ENCODE assay signal across 10 cellular contexts in the genomic region with DNA sequence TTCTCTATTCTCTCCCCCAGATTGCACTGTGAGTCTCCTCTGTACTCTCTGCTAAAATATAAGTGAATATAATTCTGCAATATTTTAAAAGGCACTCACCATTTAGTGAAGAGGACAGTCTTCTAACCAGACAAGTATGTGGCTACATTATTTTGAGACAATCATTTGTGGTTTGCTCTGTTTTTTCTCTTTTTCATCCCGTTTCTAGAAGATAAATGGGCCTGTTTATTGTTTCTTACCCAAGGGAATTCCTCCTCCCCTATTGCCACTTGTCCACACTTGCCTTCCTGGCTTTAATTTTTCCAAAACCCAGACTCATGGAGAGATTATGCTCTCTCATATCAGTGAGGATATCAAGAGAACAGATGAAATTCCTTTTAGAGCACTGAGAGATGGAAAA. TPM values are rescaled to one million over a fixed set of nuclear protein-coding genes. Genes with fewer than 3 reads are reported as not detected.
"Had no signal": no experiment of that assay in that cellular context is flagged by ENCODE, and none has a peak within 500 bp of the region (broad histone marks: within the 10 kb centered on the region; RNA-seq: fewer than 3 reads in every experiment).

No MANE protein-coding gene starts in this region.

- H3K4me3 ChIP-seq: GM23248, HAP-1 had no signal

- H2AFZ ChIP-seq: GM23248 had no signal

- FAIRE-seq: HTR-8/SVneo had no signal

- H3K27ac Mint-ChIP-seq: HFFc6 had no signal

- H3K9ac ChIP-seq: GM23248 had no signal

- ATAC-seq: HCT116 had no signal

- H3K36me3 ChIP-seq: HAP-1 had no signal

- H3K4me3 Mint-ChIP-seq: HFFc6 had no signal

- H3K9me3 ChIP-seq: HAP-1 had no signal

- H3K4me1 ChIP-seq: HAP-1 had no signal

- H3K9me3 Mint-ChIP-seq: HFFc6 had no signal

- DNase-seq: GM23248, GOT3, H7, HFFc6, IMR-90 had no signal

- H3K27ac ChIP-seq: GM23248, HL-60 had no signal

RNA-seq across cellular contexts. Expression of a gene that starts 18.6 kb away (rescaled TPM):
- total RNA-seq: H7, HT-29 had no signal
